1 cellular context compared by ENCODE assay signal in the genomic region with DNA sequence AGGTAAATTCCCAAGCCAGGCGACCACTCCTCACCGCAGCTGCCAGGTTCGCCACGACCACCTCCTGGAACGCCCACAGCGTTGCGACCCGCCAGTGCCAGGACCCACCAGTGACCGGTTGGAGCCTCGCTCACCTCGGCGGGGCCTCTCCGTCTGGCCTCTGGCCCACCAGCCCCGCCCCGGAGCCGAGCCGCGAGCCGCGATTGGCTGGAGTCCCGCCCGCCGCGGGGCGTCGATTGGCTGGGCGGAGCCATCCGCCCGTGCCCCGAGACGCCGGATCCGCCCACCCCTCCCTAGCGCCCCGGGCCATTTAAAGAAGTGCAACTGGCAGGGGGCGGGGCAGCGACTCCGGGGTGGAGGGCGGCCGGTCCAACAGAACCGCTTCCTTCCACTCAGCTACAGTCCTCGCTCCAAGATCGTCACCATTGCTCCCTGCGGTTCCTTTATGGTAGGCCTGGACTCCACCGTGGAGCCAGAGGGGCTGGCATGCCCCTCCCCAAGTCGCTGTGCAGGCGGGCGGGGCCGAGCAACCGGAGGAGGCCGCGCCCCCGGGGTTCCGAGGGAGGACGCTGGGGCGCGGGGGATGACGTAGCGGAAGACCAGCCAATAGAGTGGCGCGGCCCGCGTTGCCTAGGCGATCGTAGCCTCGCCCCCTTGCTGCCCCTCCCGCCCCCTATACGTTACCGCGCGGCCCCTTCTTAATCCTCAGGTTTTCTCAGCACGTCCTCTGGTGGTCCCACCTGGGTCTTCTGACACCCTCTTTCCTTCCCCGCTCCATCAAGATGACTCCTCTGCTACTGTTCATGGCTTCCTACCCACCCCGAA.
TF ChIP-seq lines count a peak whose summit lies in the region.

A gene with protein sequence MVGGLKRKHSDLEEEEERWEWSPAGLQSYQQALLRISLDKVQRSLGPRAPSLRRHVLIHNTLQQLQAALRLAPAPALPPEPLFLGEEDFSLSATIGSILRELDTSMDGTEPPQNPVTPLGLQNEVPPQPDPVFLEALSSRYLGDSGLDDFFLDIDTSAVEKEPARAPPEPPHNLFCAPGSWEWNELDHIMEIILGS (minus strand): TSS at position 155 of the 825 bp plus-strand sequence. CDS start 2,255 bp downstream, outside the sequence.

TF ChIP-seq in HepG2, 621 proteins besides CTCF, POLR2A, EP300 and RAD21 (continues in another document):
- TF ChIP-seq, protein P1, sequence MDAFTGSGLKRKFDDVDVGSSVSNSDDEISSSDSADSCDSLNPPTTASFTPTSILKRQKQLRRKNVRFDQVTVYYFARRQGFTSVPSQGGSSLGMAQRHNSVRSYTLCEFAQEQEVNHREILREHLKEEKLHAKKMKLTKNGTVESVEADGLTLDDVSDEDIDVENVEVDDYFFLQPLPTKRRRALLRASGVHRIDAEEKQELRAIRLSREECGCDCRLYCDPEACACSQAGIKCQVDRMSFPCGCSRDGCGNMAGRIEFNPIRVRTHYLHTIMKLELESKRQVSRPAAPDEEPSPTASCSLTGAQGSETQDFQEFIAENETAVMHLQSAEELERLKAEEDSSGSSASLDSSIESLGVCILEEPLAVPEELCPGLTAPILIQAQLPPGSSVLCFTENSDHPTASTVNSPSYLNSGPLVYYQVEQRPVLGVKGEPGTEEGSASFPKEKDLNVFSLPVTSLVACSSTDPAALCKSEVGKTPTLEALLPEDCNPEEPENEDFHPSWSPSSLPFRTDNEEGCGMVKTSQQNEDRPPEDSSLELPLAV (CRISPR knock-in tag; conservative IDR thresholded peaks at IDR 0.05; ENCODE audit: low read depth), result no peak
- TF ChIP-seq ZNF367 (CRISPR knock-in tag; IDR thresholded peaks at IDR 0.05; ENCODE audit: borderline replicate concordance), result peak; percentile 97
- TF ChIP-seq, protein P2, sequence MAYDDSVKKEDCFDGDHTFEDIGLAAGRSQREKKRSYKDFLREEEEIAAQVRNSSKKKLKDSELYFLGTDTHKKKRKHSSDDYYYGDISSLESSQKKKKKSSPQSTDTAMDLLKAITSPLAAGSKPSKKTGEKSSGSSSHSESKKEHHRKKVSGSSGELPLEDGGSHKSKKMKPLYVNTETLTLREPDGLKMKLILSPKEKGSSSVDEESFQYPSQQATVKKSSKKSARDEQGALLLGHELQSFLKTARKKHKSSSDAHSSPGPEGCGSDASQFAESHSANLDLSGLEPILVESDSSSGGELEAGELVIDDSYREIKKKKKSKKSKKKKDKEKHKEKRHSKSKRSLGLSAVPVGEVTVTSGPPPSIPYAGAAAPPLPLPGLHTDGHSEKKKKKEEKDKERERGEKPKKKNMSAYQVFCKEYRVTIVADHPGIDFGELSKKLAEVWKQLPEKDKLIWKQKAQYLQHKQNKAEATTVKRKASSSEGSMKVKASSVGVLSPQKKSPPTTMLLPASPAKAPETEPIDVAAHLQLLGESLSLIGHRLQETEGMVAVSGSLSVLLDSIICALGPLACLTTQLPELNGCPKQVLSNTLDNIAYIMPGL (CRISPR knock-in tag; IDR thresholded peaks at IDR 0.05; ENCODE audit: borderline replicate concordance in 1 of 2, low read depth in 1 of 2), result peak in 1 of 2 experiments; percentile 59; a peak in 2 of 4 replicates
- 0 out of 2 replicates have a peak, but pooled peaks have one; percentile 33 for TF ChIP-seq ZNF619 (CRISPR knock-in tag; IDR thresholded peaks at IDR 0.05)
- TF ChIP-seq, protein P3, sequence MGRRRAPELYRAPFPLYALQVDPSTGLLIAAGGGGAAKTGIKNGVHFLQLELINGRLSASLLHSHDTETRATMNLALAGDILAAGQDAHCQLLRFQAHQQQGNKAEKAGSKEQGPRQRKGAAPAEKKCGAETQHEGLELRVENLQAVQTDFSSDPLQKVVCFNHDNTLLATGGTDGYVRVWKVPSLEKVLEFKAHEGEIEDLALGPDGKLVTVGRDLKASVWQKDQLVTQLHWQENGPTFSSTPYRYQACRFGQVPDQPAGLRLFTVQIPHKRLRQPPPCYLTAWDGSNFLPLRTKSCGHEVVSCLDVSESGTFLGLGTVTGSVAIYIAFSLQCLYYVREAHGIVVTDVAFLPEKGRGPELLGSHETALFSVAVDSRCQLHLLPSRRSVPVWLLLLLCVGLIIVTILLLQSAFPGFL (CRISPR knock-in tag; IDR thresholded peaks at IDR 0.05), result no peak
- no peak for TF ChIP-seq SMARCE1 (IDR thresholded peaks at IDR 0.05; ENCODE audit: borderline replicate concordance)
- TF ChIP-seq ZSCAN12 (CRISPR knock-in tag; IDR thresholded peaks at IDR 0.05), result no peak
- TF ChIP-seq NR3C1 (CRISPR knock-in tag; IDR thresholded peaks at IDR 0.05), result no peak
- no peak; the same call in 1 of the 2 replicates for TF ChIP-seq MTF2 (CRISPR knock-in tag; IDR thresholded peaks at IDR 0.05; ENCODE audit: borderline replicate concordance)
- TF ChIP-seq ZBTB42 (CRISPR knock-in tag; IDR thresholded peaks at IDR 0.05), result no peak
- TF ChIP-seq ZNF629 (CRISPR knock-in tag; conservative IDR thresholded peaks at IDR 0.05), result no peak
- TF ChIP-seq, protein P4, sequence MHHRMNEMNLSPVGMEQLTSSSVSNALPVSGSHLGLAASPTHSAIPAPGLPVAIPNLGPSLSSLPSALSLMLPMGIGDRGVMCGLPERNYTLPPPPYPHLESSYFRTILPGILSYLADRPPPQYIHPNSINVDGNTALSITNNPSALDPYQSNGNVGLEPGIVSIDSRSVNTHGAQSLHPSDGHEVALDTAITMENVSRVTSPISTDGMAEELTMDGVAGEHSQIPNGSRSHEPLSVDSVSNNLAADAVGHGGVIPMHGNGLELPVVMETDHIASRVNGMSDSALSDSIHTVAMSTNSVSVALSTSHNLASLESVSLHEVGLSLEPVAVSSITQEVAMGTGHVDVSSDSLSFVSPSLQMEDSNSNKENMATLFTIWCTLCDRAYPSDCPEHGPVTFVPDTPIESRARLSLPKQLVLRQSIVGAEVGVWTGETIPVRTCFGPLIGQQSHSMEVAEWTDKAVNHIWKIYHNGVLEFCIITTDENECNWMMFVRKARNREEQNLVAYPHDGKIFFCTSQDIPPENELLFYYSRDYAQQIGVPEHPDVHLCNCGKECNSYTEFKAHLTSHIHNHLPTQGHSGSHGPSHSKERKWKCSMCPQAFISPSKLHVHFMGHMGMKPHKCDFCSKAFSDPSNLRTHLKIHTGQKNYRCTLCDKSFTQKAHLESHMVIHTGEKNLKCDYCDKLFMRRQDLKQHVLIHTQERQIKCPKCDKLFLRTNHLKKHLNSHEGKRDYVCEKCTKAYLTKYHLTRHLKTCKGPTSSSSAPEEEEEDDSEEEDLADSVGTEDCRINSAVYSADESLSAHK (CRISPR knock-in tag; IDR thresholded peaks at IDR 0.05; ENCODE audit: borderline replicate concordance), result no peak
- TF ChIP-seq ATRX (CRISPR knock-in tag; IDR thresholded peaks at IDR 0.05; ENCODE audit: borderline replicate concordance), result no peak
- no peak for TF ChIP-seq NFATC3 (CRISPR knock-in tag; IDR thresholded peaks at IDR 0.05)
- no peak for TF ChIP-seq NCOA5 (CRISPR knock-in tag; IDR thresholded peaks at IDR 0.05)
- TF ChIP-seq ELF3 (CRISPR knock-in tag; IDR thresholded peaks at IDR 0.05), result 0 out of 2 replicates have a peak, but pooled peaks have one; percentile 33
- TF ChIP-seq AHR (CRISPR knock-in tag; IDR thresholded peaks at IDR 0.05), result no peak
- TF ChIP-seq DMAP1 (CRISPR knock-in tag; IDR thresholded peaks at IDR 0.05), result peak; percentile 52; the same call in 1 of the 2 replicates
- no peak for TF ChIP-seq ZNF17 (CRISPR knock-in tag; IDR thresholded peaks at IDR 0.05)
- peak; percentile 39; the same call in 1 of the 2 replicates for TF ChIP-seq GATA4 (IDR thresholded peaks at IDR 0.05; ENCODE audit: borderline replicate concordance, low read depth)
- TF ChIP-seq, protein P5, sequence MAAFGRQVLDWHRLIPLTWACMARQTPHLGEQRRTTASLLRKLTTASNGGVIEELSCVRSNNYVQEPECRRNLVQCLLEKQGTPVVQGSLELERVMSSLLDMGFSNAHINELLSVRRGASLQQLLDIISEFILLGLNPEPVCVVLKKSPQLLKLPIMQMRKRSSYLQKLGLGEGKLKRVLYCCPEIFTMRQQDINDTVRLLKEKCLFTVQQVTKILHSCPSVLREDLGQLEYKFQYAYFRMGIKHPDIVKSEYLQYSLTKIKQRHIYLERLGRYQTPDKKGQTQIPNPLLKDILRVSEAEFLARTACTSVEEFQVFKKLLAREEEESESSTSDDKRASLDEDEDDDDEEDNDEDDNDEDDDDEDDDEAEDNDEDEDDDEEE (CRISPR knock-in tag; IDR thresholded peaks at IDR 0.05), result no peak
- TF ChIP-seq RFX5 (IDR thresholded peaks at IDR 0.05; ENCODE audit: low read depth, low read length), result 0 out of 2 replicates have a peak, but pooled peaks have one; percentile 45
- TF ChIP-seq, protein P6, sequence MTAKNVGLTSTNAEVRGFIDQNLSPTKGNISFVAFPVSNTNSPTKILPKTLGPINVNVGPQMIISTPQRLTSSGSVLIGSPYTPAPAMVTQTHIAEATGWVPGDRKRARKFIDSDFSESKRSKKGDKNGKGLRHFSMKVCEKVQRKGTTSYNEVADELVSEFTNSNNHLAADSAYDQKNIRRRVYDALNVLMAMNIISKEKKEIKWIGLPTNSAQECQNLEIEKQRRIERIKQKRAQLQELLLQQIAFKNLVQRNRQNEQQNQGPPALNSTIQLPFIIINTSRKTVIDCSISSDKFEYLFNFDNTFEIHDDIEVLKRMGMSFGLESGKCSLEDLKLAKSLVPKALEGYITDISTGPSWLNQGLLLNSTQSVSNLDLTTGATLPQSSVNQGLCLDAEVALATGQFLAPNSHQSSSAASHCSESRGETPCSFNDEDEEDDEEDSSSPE (CRISPR knock-in tag; IDR thresholded peaks at IDR 0.05), result peak; percentile 80
- TF ChIP-seq, protein P7, sequence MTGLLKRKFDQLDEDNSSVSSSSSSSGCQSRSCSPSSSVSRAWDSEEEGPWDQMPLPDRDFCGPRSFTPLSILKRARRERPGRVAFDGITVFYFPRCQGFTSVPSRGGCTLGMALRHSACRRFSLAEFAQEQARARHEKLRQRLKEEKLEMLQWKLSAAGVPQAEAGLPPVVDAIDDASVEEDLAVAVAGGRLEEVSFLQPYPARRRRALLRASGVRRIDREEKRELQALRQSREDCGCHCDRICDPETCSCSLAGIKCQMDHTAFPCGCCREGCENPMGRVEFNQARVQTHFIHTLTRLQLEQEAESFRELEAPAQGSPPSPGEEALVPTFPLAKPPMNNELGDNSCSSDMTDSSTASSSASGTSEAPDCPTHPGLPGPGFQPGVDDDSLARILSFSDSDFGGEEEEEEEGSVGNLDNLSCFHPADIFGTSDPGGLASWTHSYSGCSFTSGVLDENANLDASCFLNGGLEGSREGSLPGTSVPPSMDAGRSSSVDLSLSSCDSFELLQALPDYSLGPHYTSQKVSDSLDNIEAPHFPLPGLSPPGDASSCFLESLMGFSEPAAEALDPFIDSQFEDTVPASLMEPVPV (CRISPR knock-in tag; IDR thresholded peaks at IDR 0.05), result peak; percentile 65
- no peak for TF ChIP-seq ZNF441 (CRISPR knock-in tag; IDR thresholded peaks at IDR 0.05; ENCODE audit: borderline replicate concordance)
- TF ChIP-seq ZNF670 (CRISPR knock-in tag; IDR thresholded peaks at IDR 0.05; ENCODE audit: borderline replicate concordance), result peak; percentile 38; the same call in 1 of the 2 replicates
- TF ChIP-seq CBX2 (IDR thresholded peaks at IDR 0.05; ENCODE audit: low read depth, low read length), result no peak
- no peak for TF ChIP-seq CBX2 (CRISPR knock-in tag; IDR thresholded peaks at IDR 0.05; ENCODE audit: low read depth)
- no peak for TF ChIP-seq GTF2F1 (IDR thresholded peaks at IDR 0.05; ENCODE audit: low read length)
- TF ChIP-seq BRD4 (CRISPR knock-in tag; IDR thresholded peaks at IDR 0.05), result no peak
- no peak for TF ChIP-seq ZNF75D (CRISPR knock-in tag; IDR thresholded peaks at IDR 0.05; ENCODE audit: borderline replicate concordance)
- no peak for TF ChIP-seq ZNF570 (CRISPR knock-in tag; IDR thresholded peaks at IDR 0.05; ENCODE audit: borderline replicate concordance)
- TF ChIP-seq NFE2 (CRISPR knock-in tag; IDR thresholded peaks at IDR 0.05), result no peak
- TF ChIP-seq, protein P8, sequence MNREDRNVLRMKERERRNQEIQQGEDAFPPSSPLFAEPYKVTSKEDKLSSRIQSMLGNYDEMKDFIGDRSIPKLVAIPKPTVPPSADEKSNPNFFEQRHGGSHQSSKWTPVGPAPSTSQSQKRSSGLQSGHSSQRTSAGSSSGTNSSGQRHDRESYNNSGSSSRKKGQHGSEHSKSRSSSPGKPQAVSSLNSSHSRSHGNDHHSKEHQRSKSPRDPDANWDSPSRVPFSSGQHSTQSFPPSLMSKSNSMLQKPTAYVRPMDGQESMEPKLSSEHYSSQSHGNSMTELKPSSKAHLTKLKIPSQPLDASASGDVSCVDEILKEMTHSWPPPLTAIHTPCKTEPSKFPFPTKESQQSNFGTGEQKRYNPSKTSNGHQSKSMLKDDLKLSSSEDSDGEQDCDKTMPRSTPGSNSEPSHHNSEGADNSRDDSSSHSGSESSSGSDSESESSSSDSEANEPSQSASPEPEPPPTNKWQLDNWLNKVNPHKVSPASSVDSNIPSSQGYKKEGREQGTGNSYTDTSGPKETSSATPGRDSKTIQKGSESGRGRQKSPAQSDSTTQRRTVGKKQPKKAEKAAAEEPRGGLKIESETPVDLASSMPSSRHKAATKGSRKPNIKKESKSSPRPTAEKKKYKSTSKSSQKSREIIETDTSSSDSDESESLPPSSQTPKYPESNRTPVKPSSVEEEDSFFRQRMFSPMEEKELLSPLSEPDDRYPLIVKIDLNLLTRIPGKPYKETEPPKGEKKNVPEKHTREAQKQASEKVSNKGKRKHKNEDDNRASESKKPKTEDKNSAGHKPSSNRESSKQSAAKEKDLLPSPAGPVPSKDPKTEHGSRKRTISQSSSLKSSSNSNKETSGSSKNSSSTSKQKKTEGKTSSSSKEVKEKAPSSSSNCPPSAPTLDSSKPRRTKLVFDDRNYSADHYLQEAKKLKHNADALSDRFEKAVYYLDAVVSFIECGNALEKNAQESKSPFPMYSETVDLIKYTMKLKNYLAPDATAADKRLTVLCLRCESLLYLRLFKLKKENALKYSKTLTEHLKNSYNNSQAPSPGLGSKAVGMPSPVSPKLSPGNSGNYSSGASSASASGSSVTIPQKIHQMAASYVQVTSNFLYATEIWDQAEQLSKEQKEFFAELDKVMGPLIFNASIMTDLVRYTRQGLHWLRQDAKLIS (CRISPR knock-in tag; IDR thresholded peaks at IDR 0.05), result no peak; the same call in 1 of the 2 replicates
- no peak for TF ChIP-seq CC2D1A (CRISPR knock-in tag; IDR thresholded peaks at IDR 0.05)
- no peak for TF ChIP-seq ZNF3 (CRISPR knock-in tag; IDR thresholded peaks at IDR 0.05)
- TF ChIP-seq RAD51 (IDR thresholded peaks at IDR 0.05; ENCODE audit: borderline replicate concordance), result no peak
- no peak for TF ChIP-seq THYN1 (CRISPR knock-in tag; IDR thresholded peaks at IDR 0.05; ENCODE audit: borderline replicate concordance, low read depth)
- TF ChIP-seq ZNF446 (CRISPR knock-in tag; IDR thresholded peaks at IDR 0.05), result peak; percentile 88
- TF ChIP-seq, protein P9, sequence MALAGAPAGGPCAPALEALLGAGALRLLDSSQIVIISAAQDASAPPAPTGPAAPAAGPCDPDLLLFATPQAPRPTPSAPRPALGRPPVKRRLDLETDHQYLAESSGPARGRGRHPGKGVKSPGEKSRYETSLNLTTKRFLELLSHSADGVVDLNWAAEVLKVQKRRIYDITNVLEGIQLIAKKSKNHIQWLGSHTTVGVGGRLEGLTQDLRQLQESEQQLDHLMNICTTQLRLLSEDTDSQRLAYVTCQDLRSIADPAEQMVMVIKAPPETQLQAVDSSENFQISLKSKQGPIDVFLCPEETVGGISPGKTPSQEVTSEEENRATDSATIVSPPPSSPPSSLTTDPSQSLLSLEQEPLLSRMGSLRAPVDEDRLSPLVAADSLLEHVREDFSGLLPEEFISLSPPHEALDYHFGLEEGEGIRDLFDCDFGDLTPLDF (CRISPR knock-in tag; IDR thresholded peaks at IDR 0.05), result 0 out of 2 replicates have a peak, but pooled peaks have one; percentile 28
- peak; percentile 85 for TF ChIP-seq RFX3 (CRISPR knock-in tag; IDR thresholded peaks at IDR 0.05)
- TF ChIP-seq NAIF1 (CRISPR knock-in tag; IDR thresholded peaks at IDR 0.05; ENCODE audit: borderline replicate concordance), result no peak
- TF ChIP-seq SOX5 (CRISPR knock-in tag; IDR thresholded peaks at IDR 0.05; ENCODE audit: borderline replicate concordance), result no peak
- no peak for TF ChIP-seq CENPT (CRISPR knock-in tag; IDR thresholded peaks at IDR 0.05; ENCODE audit: low read depth)
- TF ChIP-seq ZNF747 (CRISPR knock-in tag; IDR thresholded peaks at IDR 0.05; ENCODE audit: borderline replicate concordance), result no peak; the same call in 1 of the 2 replicates
